Comparison of ENCODE assay signal across 28 cellular contexts in the genomic region with DNA sequence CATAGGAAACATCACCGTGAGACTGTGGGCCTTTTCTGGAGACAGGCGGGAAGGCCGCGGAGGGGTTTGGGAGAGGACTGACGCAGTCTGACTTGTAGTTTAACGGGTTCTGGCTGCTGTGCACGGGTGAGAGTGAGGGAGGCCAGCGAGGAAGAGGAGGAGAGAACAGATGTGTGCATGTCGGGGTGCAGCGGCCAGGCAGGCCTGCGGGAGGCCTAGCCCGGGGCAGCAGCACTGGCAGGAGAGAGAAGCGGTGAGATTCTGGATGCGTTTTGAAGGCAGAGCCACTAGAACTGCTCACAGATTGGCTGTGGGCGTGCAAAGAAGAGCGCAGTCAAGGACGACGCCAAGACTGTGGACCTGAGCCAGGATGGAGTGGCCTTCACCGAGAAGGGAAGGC.
"Had no signal": no experiment of that assay in that cellular context is flagged by ENCODE, and none has a peak within 500 bp of the region (broad histone marks: within the 10 kb centered on the region; RNA-seq: fewer than 3 reads in every experiment).

No MANE protein-coding gene starts in this region.

- H3K4me3 ChIP-seq: gastroesophageal sphincter, heart left ventricle, hepatocyte, mucosa of descending colon, ovary, right lobe of liver, thoracic aorta, tibial nerve, upper lobe of left lung had no signal

- DNase-seq: cortex of kidney; effector memory CD8-positive, alpha-beta T cell; foreskin keratinocyte; heart left ventricle; kidney; mesenchymal stem cell; mucosa of descending colon; naive B cell; nucleus accumbens; ovary; retina; right lobe of liver; small intestine; stimulated activated CD4-positive, alpha-beta T cell treated with anti-CD3 and anti-CD28 coated beads, Interleukin-15, amount 100 ng/mL, for 24 hours; stimulated activated CD4-positive, alpha-beta T cell treated with anti-CD3 and anti-CD28 coated beads, Interleukin-2, amount 100 ng/mL, for 48 hours; stimulated activated naive B cell treated with anti-CD40 and anti-IgM and Interleukin-4, amounts not matched to agents 10 μg/mL and 1 μg/mL and 100 μg/mL, for 72 hours; upper lobe of left lung had no signal

- H3K9me3 ChIP-seq: mucosa of descending colon, ovary, right lobe of liver, thoracic aorta, upper lobe of left lung had no signal

- H3K4me1 Mint-ChIP-seq: mesothelial cell of epicardium; naive B cell; stimulated activated naive B cell treated with anti-CD40 and anti-IgM and Interleukin-4, amounts not matched to agents 10 μg/mL and 1 μg/mL and 100 μg/mL, for 72 hours had no signal

- H3K36me3 ChIP-seq: gastroesophageal sphincter, heart left ventricle, ovary, right lobe of liver, thoracic aorta, tibial nerve, upper lobe of left lung had no signal

- H3K27me3 ChIP-seq: foreskin keratinocyte, gastroesophageal sphincter, heart left ventricle, hepatocyte, ovary, right lobe of liver, tibial nerve, upper lobe of left lung had no signal

- H3K79me2 ChIP-seq: hepatocyte had no signal

- H3K4me1 ChIP-seq: foreskin keratinocyte, heart left ventricle, right lobe of liver, upper lobe of left lung had no signal

- H3K4me2 ChIP-seq: hepatocyte had no signal

- ATAC-seq: effector memory CD8-positive, alpha-beta T cell; esophagus mucosa; foreskin keratinocyte; gastroesophageal sphincter; heart left ventricle; left lobe of liver; mucosa of descending colon; natural killer cell treated with Interleukin-12 subunit alpha and Interleukin-12 subunit beta and Interleukin-15 and Interleukin-18, amount 100 ng/mL, for 72 hours; right lobe of liver; stimulated activated naive B cell treated with anti-CD40 and anti-IgM and Interleukin-4, amounts not matched to agents 10 μg/mL and 1 μg/mL and 100 μg/mL, for 72 hours had no signal

- H3K27ac ChIP-seq: epithelial cell of prostate, foreskin keratinocyte, gastroesophageal sphincter, heart left ventricle, hepatocyte, ovary, right lobe of liver, thoracic aorta, tibial nerve, upper lobe of left lung had no signal

- H3K4me3 Mint-ChIP-seq: effector memory CD8-positive, alpha-beta T cell; mesothelial cell of epicardium; naive B cell; natural killer cell treated with Interleukin-12 subunit alpha and Interleukin-12 subunit beta and Interleukin-15 and Interleukin-18, amount 100 ng/mL, for 72 hours; neural crest cell; stimulated activated naive B cell treated with anti-CD40 and anti-IgM and Interleukin-4, amounts not matched to agents 10 μg/mL and 1 μg/mL and 100 μg/mL, for 72 hours; stimulated activated naive CD8-positive, alpha-beta T cell treated with anti-CD3 and anti-CD28 coated beads, Interleukin-15, Interleukin-2, amounts not matched to agents 100 ng/mL and 50 ng/mL, for 24 hours had no signal

- H2AFZ ChIP-seq: hepatocyte had no signal

- H3K27ac Mint-ChIP-seq: effector memory CD8-positive, alpha-beta T cell; mesothelial cell of epicardium; natural killer cell treated with Interleukin-12 subunit alpha and Interleukin-12 subunit beta and Interleukin-15 and Interleukin-18, amount 100 ng/mL, for 72 hours; stimulated activated naive B cell treated with anti-CD40 and anti-IgM and Interleukin-4, amounts not matched to agents 10 μg/mL and 1 μg/mL and 100 μg/mL, for 72 hours; stimulated activated naive CD8-positive, alpha-beta T cell treated with anti-CD3 and anti-CD28 coated beads, Interleukin-15, Interleukin-2, amounts not matched to agents 100 ng/mL and 50 ng/mL, for 24 hours had no signal
